14 cellular contexts compared by ENCODE assay signal in the genomic region with DNA sequence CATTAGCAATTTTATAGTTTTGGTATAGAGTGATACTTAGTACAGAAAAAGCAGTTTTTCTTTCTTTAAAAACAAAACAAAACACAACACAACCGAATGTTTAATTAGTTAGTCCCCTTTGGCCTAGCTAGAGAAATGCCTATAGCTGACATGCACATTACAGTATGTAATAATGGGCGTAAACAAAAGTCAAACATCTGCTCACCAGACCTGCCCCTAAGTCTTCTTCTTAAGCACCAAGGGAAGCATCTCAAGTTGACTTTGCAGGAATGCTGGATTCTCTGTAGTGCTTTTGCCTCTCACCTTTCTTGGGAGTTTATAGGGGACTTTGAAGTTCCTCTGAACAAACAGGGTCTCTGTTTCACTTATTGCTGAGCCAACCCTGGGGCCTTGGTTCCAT.
A peak's percentile ranks its signal among the peaks of the same experiment; 100 is the strongest.
DNase-seq lines count a peak whose midpoint lies in the region; ATAC-seq and TF ChIP-seq lines count a peak whose summit lies in the region.
"Had no signal": no experiment of that assay in that cellular context is flagged by ENCODE, and none has a peak within 500 bp of the region (broad histone marks: within the 10 kb centered on the region; RNA-seq: fewer than 3 reads in every experiment).

No MANE protein-coding gene starts in this region.

- H3K4me3 ChIP-seq in SK-N-MC (peak overlapping the region; percentile 33; the same call in 1 of the 2 replicates), fibroblast of mammary gland (ENCODE audit: control insufficient read depth, low read depth, low read length) (no peak overlapping the region), foreskin fibroblast (ENCODE audit: low read depth in 1 of 2, low read length in 2 of 2) (no peak overlapping the region)
- H3K4me3 ChIP-seq: HAP-1 had no signal

- H3K9ac ChIP-seq in SK-N-MC (ENCODE audit: insufficient read length): no peak overlapping the region

- TF ChIP-seq CTCF in fibroblast of mammary gland (conservative IDR thresholded peaks at IDR 0.05; ENCODE audit: control insufficient read depth, insufficient read depth, low read depth, low read length) (no peak), foreskin fibroblast (IDR thresholded peaks at IDR 0.05; ENCODE audit: low read depth, low read length) (no peak)

- no peak overlapping the region for H3K27ac ChIP-seq in SK-N-MC

- H3K36me3 ChIP-seq in SK-N-MC (ENCODE audit: insufficient read depth, low read length): no peaks in the 10 kb centered on the region
- H3K36me3 ChIP-seq: HAP-1 had no signal

- no peaks in the 10 kb centered on the region for H3K9me3 ChIP-seq in SK-N-MC (ENCODE audit: low read depth, low read length)
- H3K9me3 ChIP-seq: HAP-1 had no signal

- no peak for DNase-seq in SK-N-MC (ENCODE audit: low read depth, low spot score)
- peak; percentile 28 for DNase-seq in fibroblast of mammary gland (ENCODE audit: low read depth)
- peak; percentile 12 to 79 for DNase-seq in foreskin fibroblast
- no peak for DNase-seq in globus pallidus (ENCODE audit: low spot score)
- no peak for DNase-seq in NCI-H82 treated with DMSO at 0.1 percent for 48 hours (lab: John Stamatoyannopoulos, UW; ENCODE audit: unreplicated experiment)
- DNase-seq: C1 segment of cervical spinal cord; Calu3; CD4-positive, alpha-beta memory T cell; COR-L47; DMS53; DND-41; GOT3 had no signal

- no peak for ATAC-seq in HG02759 (IDR thresholded peaks at IDR 0.05; ENCODE audit: unreplicated experiment)

Comparison
In these comparisons a context has a peak if more than half of its experiments do, and no peak if none do; other contexts are left out.
1. DNase-seq: peak in fibroblast of mammary gland (single experiment) and foreskin fibroblast (2 of 2); none in SK-N-MC (single experiment), globus pallidus (single experiment) and NCI-H82 treated with DMSO at 0.1 percent for 48 hours (single experiment).